In genomic region chr3:122077293-122078234, GRCh38 we compare ENCODE assay signal across 11 cellular contexts. TPM values are rescaled to one million over a fixed set of nuclear protein-coding genes. Genes with fewer than 3 reads are reported as not detected.
DNase-seq lines count a peak whose midpoint lies in the region; ATAC-seq, FAIRE-seq and TF ChIP-seq lines count a peak whose summit lies in the region.
"Had no signal": no experiment of that assay in that cellular context is flagged by ENCODE, and none has a peak within 500 bp of the region (broad histone marks: within the 10 kb centered on the region; RNA-seq: fewer than 3 reads in every experiment).

No MANE protein-coding gene starts in this region.

- no peak overlapping the region for H3K4me3 ChIP-seq in sigmoid colon
- H3K4me3 ChIP-seq in CD4-positive, alpha-beta memory T cell (ENCODE audit: low read length in 2 of 2): no peak overlapping the region
- H3K4me3 ChIP-seq in small intestine (ENCODE audit: low read depth in 1 of 2, low read length in 2 of 2): no peak overlapping the region

- H3K27me3 ChIP-seq in sigmoid colon: no peaks in the 10 kb centered on the region
- no peaks in the 10 kb centered on the region for H3K27me3 ChIP-seq in CD4-positive, alpha-beta memory T cell (ENCODE audit: insufficient read depth, low read length)
- no peaks in the 10 kb centered on the region for H3K27me3 ChIP-seq in small intestine (ENCODE audit: control insufficient read depth in 2 of 2, insufficient read depth in 2 of 2, low read length in 2 of 2)

- intact Hi-C loops in dendritic cell treated with granulocyte-macrophage colony-stimulating factor and Interleukin-4, amounts not matched to agents 40 ng/mL and 50 ng/mL, for 4 days (cut with micrococcal nuclease): no loop called here
- intact Hi-C loops in sigmoid colon (cut with DNase I): no loop called here
- intact Hi-C loops in CD4-positive, alpha-beta memory T cell (cut with micrococcal nuclease): no loop called here

- no peak for FAIRE-seq in small intestine (lab: Jason Lieb, UNC)
- FAIRE-seq: colon, G401.6 had no signal

- peaks cover 91% of the 10 kb centered on the region for H3K4me1 Mint-ChIP-seq in dendritic cell treated with granulocyte-macrophage colony-stimulating factor and Interleukin-4, amounts not matched to agents 40 ng/mL and 50 ng/mL, for 4 days (ENCODE audit: low read depth)
- peaks cover 0 to 4% (median 0%) of the 10 kb centered on the region in 4 donors for H3K4me1 Mint-ChIP-seq in CD4-positive, alpha-beta memory T cell
- H3K4me1 Mint-ChIP-seq in nephron progenitor cell: peaks cover 13% of the 10 kb centered on the region

- H3K27ac Mint-ChIP-seq in dendritic cell treated with granulocyte-macrophage colony-stimulating factor and Interleukin-4, amounts not matched to agents 40 ng/mL and 50 ng/mL, for 4 days: peak overlapping the region; percentile 87
- H3K27ac Mint-ChIP-seq in CD4-positive, alpha-beta memory T cell: peak overlapping the region in 1 of 7 donors; percentile 9
- H3K27ac Mint-ChIP-seq in nephron progenitor cell: no peak overlapping the region

- H3K27ac ChIP-seq in sigmoid colon (no peak overlapping the region), small intestine (ENCODE audit: low read depth in 1 of 2, low read length in 1 of 2) (peak overlapping the region in 1 of 2 donors; percentile 14)
- no peak overlapping the region for H3K27ac ChIP-seq in CD4-positive, alpha-beta memory T cell (ENCODE audit: low read depth, low read length)

- WGBS in sigmoid colon, 2 donors: 51 to 60% methylated on average over 9 of the region's 9 CpGs
- 35 to 52% (median 51%) methylated on average over 9 of the region's 9 CpGs for WGBS in small intestine, 3 donors

- H3K4me1 ChIP-seq in sigmoid colon (no peaks in the 10 kb centered on the region), small intestine (ENCODE audit: control insufficient read depth in 2 of 2, insufficient read depth in 1 of 2, low read depth in 1 of 2, low read length in 1 of 2) (no peaks in the 10 kb centered on the region)
- peaks cover 6% of the 10 kb centered on the region for H3K4me1 ChIP-seq in CD4-positive, alpha-beta memory T cell (ENCODE audit: insufficient read depth, low read length)

- H3K9me3 ChIP-seq in sigmoid colon (no peaks in the 10 kb centered on the region), small intestine (ENCODE audit: control insufficient read depth, low read depth) (no peaks in the 10 kb centered on the region)
- H3K9me3 ChIP-seq in CD4-positive, alpha-beta memory T cell (ENCODE audit: control insufficient read depth in 1 of 2, low read length in 2 of 2): no peaks in the 10 kb centered on the region

- CTCF ChIA-PET in CD4-positive, alpha-beta memory T cell (lab: Charles Lee; ENCODE audit: partially characterized antibody): interaction anchor here (1.1 kb wide), 1 partner anchor 11 kb away, joined by 3 read pairs; no protein-coding TSS in a partner anchor

- no peaks in the 10 kb centered on the region for H3K36me3 ChIP-seq in sigmoid colon
- H3K36me3 ChIP-seq in CD4-positive, alpha-beta memory T cell (ENCODE audit: insufficient read depth, low read length): no peaks in the 10 kb centered on the region
- no peaks in the 10 kb centered on the region for H3K36me3 ChIP-seq in small intestine (ENCODE audit: control insufficient read depth in 2 of 2, insufficient read depth in 2 of 2, low read length in 2 of 2)

- no peaks in the 10 kb centered on the region for H3K27me3 Mint-ChIP-seq in dendritic cell treated with granulocyte-macrophage colony-stimulating factor and Interleukin-4, amounts not matched to agents 40 ng/mL and 50 ng/mL, for 4 days
- peaks cover 15% of the 10 kb centered on the region in 2 donors for H3K27me3 Mint-ChIP-seq in CD4-positive, alpha-beta memory T cell
- H3K27me3 Mint-ChIP-seq in nephron progenitor cell (ENCODE audit: low read depth, poor library complexity): peaks cover 13% of the 10 kb centered on the region

- POLR2A ChIA-PET in CD4-positive, alpha-beta memory T cell (lab: Charles Lee; ENCODE audit: partially characterized antibody): no interaction called here

- H3K9me3 Mint-ChIP-seq in dendritic cell treated with granulocyte-macrophage colony-stimulating factor and Interleukin-4, amounts not matched to agents 40 ng/mL and 50 ng/mL, for 4 days: no peaks in the 10 kb centered on the region
- peaks cover 0 to 8% (median 2%) of the 10 kb centered on the region in 8 donors for H3K9me3 Mint-ChIP-seq in CD4-positive, alpha-beta memory T cell
- peaks cover 4% of the 10 kb centered on the region for H3K9me3 Mint-ChIP-seq in nephron progenitor cell

- DNase-seq in Kasumi-1 (lab: John Stamatoyannopoulos, UW) (peak; percentile 64 to 75), sigmoid colon (no peak), nephron progenitor cell (no peak), small intestine (no peak)
- DNase-seq in CD4-positive, alpha-beta memory T cell: no peak
- DNase-seq: activated CD4-positive, alpha-beta T cell treated with anti-CD3 and anti-CD28 coated beads for 48 hours had no signal

- peak; percentile 22 for ATAC-seq in GM19467 (IDR thresholded peaks at IDR 0.05; ENCODE audit: unreplicated experiment)

- H3K4me3 Mint-ChIP-seq in dendritic cell treated with granulocyte-macrophage colony-stimulating factor and Interleukin-4, amounts not matched to agents 40 ng/mL and 50 ng/mL, for 4 days: peak overlapping the region; percentile 64
- H3K4me3 Mint-ChIP-seq in CD4-positive, alpha-beta memory T cell: no peak overlapping the region
- H3K4me3 Mint-ChIP-seq in nephron progenitor cell: no peak overlapping the region

- peaks cover 47% of the 10 kb centered on the region for H3K36me3 Mint-ChIP-seq in dendritic cell treated with granulocyte-macrophage colony-stimulating factor and Interleukin-4, amounts not matched to agents 40 ng/mL and 50 ng/mL, for 4 days (ENCODE audit: low read depth)
- no peaks in the 10 kb centered on the region for H3K36me3 Mint-ChIP-seq in CD4-positive, alpha-beta memory T cell
- no peaks in the 10 kb centered on the region for H3K36me3 Mint-ChIP-seq in nephron progenitor cell (ENCODE audit: low read depth)

- no peak for TF ChIP-seq EP300 in sigmoid colon (IDR thresholded peaks at IDR 0.05)

- TF ChIP-seq POLR2A in GM15510 (IDR thresholded peaks at IDR 0.05; ENCODE audit: borderline replicate concordance, extremely low read depth, insufficient read length) (peak; percentile 38), sigmoid colon (IDR thresholded peaks at IDR 0.05) (no peak)

- TF ChIP-seq CTCF in sigmoid colon (IDR thresholded peaks at IDR 0.05) (no peak), nephron progenitor cell (IDR thresholded peaks at IDR 0.05) (no peak)

RNA-seq across cellular contexts. Expression of gene CD86, which starts 22.4 kb away (rescaled TPM):
- 1 to 10 TPM; 3.9 to 5.8 (median 4.8) TPM for total RNA-seq in sigmoid colon
- 10 to 100 TPM in 1 of 3 donors, 1 to 10 TPM in 2; 3.0 to 18.5 (median 6.5) TPM for polyA plus RNA-seq in sigmoid colon
- total RNA-seq in CD4-positive, alpha-beta memory T cell: 1 to 10 TPM in 1 of 2 experiments, under 1 TPM in 1; 0.58 to 1.2 TPM
- 1 to 10 TPM in 1 of 2 donors, under 1 TPM in 1; 0.31 to 1.8 TPM for polyA plus RNA-seq in CD4-positive, alpha-beta memory T cell
- 1 to 10 TPM in 2 of 3 donors, under 1 TPM in 1; 0.89 to 2.4 (median 1.9) TPM for polyA plus RNA-seq in small intestine

RNA-seq across cellular contexts. Expression of gene ILDR1, which starts 55.5 kb away (rescaled TPM):
- total RNA-seq in sigmoid colon: not detected
- polyA plus RNA-seq in sigmoid colon (1 to 10 TPM; 3.5 to 7.1 (median 4.8) TPM), small intestine (1 to 10 TPM in 1 of 3 donors, under 1 TPM in 2; 0.22 to 4.8 (median 0.81) TPM)
- total RNA-seq in CD4-positive, alpha-beta memory T cell: not detected
- polyA plus RNA-seq in CD4-positive, alpha-beta memory T cell: not detected

Comparison
In these comparisons a context has a peak if more than half of its experiments do, and no peak if none do; other contexts are left out.
1. DNase-seq: peak in Kasumi-1 (2 of 2); none in sigmoid colon (single experiment), CD4-positive, alpha-beta memory T cell (0 of 5), nephron progenitor cell (single experiment) and small intestine (single experiment).